ENCODE assay signal across 12 cellular contexts in the genomic region with DNA sequence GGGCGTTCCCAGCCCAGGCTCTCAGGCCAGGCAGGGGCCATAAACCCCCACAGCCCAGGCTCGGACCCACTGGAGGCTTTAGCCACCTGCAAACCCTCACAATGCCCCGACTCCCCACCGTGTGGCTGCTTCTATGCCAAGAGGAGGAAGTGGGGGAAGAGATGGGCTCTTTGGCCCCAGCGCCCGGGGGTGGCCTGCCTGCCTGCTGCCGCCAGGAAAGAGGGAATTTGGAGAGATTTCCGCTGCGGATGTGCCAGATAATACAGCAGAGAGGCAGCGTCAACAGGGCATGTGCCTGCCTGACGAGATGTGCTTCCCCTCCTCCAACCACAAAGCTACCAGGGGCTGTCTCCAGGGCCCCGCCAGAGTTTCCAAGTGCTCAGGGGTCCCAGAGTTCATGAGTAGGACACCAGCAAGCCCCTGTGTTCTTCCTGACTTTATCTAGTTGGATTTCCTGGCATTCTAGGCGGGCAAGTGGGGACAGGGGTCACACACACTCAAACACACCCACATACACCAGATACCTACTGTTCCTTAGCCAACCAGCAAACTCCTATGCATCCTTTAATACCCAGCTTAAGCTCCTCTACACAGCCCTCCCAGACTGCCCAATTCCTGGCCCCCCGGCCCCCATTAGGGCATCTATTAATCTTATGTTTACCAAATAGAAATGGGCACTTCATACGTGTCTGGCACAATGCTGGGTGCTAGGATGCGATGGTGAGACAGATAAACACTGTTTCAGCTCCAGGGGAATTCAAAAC. TPM values are rescaled to one million over a fixed set of nuclear protein-coding genes. Genes with fewer than 3 reads are reported as not detected.
A peak's percentile ranks its signal among the peaks of the same experiment; 100 is the strongest.
DNase-seq lines count a peak whose midpoint lies in the region; FAIRE-seq and TF ChIP-seq lines count a peak whose summit lies in the region.
"Had no signal": no experiment of that assay in that cellular context is flagged by ENCODE, and none has a peak within 500 bp of the region (broad histone marks: within the 10 kb centered on the region; RNA-seq: fewer than 3 reads in every experiment).

No MANE protein-coding gene starts in this region.

- H3K4me1 ChIP-seq in BLaER1 = peaks cover 78% of the 10 kb centered on the region
- H3K4me1 ChIP-seq in Peyer's patch = peaks cover 0 to 37% (median 10%) of the 10 kb centered on the region in 4 donors
- H3K4me1 ChIP-seq: HAP-1 had no signal

- intact Hi-C loops in activated T-helper 1 cell treated with anti-CD3 and anti-CD28 coated beads, Interleukin-12 subunit alpha, Interleukin-12 subunit beta, Interleukin-2, Interleukin-4 antibody, amounts not matched to agents 30 ng/mL and 10 ng/mL and 1 ng/mL, durations not matched to agents 14 hours and 24 hours and 36 hours (cut with micrococcal nuclease) = no loop called here

- H3K36me3 Mint-ChIP-seq in progenitor cell of endocrine pancreas (ENCODE audit: insufficient read depth) = peaks cover 8% of the 10 kb centered on the region
- no peaks in the 10 kb centered on the region for H3K36me3 Mint-ChIP-seq in activated T-helper 1 cell treated with anti-CD3 and anti-CD28 coated beads, Interleukin-12 subunit alpha, Interleukin-12 subunit beta, Interleukin-2, Interleukin-4 antibody, amounts not matched to agents 30 ng/mL and 10 ng/mL and 1 ng/mL, durations not matched to agents 14 hours and 24 hours and 36 hours (ENCODE audit: low read depth)

- H3K4me3 ChIP-seq in BLaER1 (peak overlapping the region; percentile 48), Peyer's patch (no peak overlapping the region)
- H3K4me3 ChIP-seq: HAP-1 had no signal

- H3K27ac ChIP-seq in BLaER1 (peak overlapping the region; percentile 87), Peyer's patch (peak overlapping the region in 3 of 4 donors; percentile 46 to 94 (median 47)), epithelial cell of prostate (peak overlapping the region; percentile 99)

- H3K4me3 Mint-ChIP-seq in progenitor cell of endocrine pancreas (ENCODE audit: low read depth) = no peak overlapping the region
- no peak overlapping the region for H3K4me3 Mint-ChIP-seq in activated T-helper 1 cell treated with anti-CD3 and anti-CD28 coated beads, Interleukin-12 subunit alpha, Interleukin-12 subunit beta, Interleukin-2, Interleukin-4 antibody, amounts not matched to agents 30 ng/mL and 10 ng/mL and 1 ng/mL, durations not matched to agents 14 hours and 24 hours and 36 hours
- H3K4me3 Mint-ChIP-seq: CD4-positive, alpha-beta T cell had no signal

- H3K36me3 ChIP-seq in BLaER1 = no peaks in the 10 kb centered on the region
- peaks cover 0 to 25% (median 0%) of the 10 kb centered on the region in 3 donors for H3K36me3 ChIP-seq in Peyer's patch

- peak overlapping the region; percentile 97 for H3K4me2 ChIP-seq in BLaER1

- H3K27ac Mint-ChIP-seq in progenitor cell of endocrine pancreas = peak overlapping the region; percentile 88
- no peak overlapping the region for H3K27ac Mint-ChIP-seq in activated T-helper 1 cell treated with anti-CD3 and anti-CD28 coated beads, Interleukin-12 subunit alpha, Interleukin-12 subunit beta, Interleukin-2, Interleukin-4 antibody, amounts not matched to agents 30 ng/mL and 10 ng/mL and 1 ng/mL, durations not matched to agents 14 hours and 24 hours and 36 hours
- H3K27ac Mint-ChIP-seq: CD4-positive, alpha-beta T cell had no signal

- no peaks in the 10 kb centered on the region for H3K27me3 Mint-ChIP-seq in progenitor cell of endocrine pancreas
- peaks cover 7% of the 10 kb centered on the region for H3K27me3 Mint-ChIP-seq in activated T-helper 1 cell treated with anti-CD3 and anti-CD28 coated beads, Interleukin-12 subunit alpha, Interleukin-12 subunit beta, Interleukin-2, Interleukin-4 antibody, amounts not matched to agents 30 ng/mL and 10 ng/mL and 1 ng/mL, durations not matched to agents 14 hours and 24 hours and 36 hours (ENCODE audit: insufficient read depth)
- H3K27me3 Mint-ChIP-seq: CD4-positive, alpha-beta T cell had no signal

- peaks cover 41% of the 10 kb centered on the region; the same call in 1 of the 2 replicates for H4K20me1 ChIP-seq in BLaER1

- TF ChIP-seq CTCF in Peyer's patch (IDR thresholded peaks at IDR 0.05) (no peak), progenitor cell of endocrine pancreas (IDR thresholded peaks at IDR 0.05; ENCODE audit: unreplicated experiment) (no peak)

- no peak for FAIRE-seq in GM19239 (lab: Jason Lieb, UNC)
- FAIRE-seq: GM18507 had no signal

- no peak for TF ChIP-seq POLR2A in Peyer's patch (IDR thresholded peaks at IDR 0.05)

- DNase-seq in Peyer's patch (no peak), epithelial cell of prostate (ENCODE audit: low read depth, low spot score) (no peak), progenitor cell of endocrine pancreas (ENCODE audit: low spot score, unreplicated experiment) (no peak), NAMALWA (ENCODE audit: low spot score) (no peak), GM19239 (ENCODE audit: insufficient read length, low spot score) (no peak), NCI-H748 treated with DMSO at 0.1 percent for 48 hours (lab: John Stamatoyannopoulos, UW) (no peak)
- DNase-seq in activated T-helper 1 cell treated with anti-CD3 and anti-CD28 coated beads, Interleukin-12 subunit alpha, Interleukin-12 subunit beta, Interleukin-2, Interleukin-4 antibody, amounts not matched to agents 30 ng/mL and 10 ng/mL and 1 ng/mL, durations not matched to agents 14 hours and 24 hours and 36 hours (ENCODE audit: low spot score) = no peak
- DNase-seq: activated CD4-positive, alpha-beta T cell treated with anti-CD3 and anti-CD28 coated beads, Interleukin-2, amount 50 U/mL, for 1 hour; CD4-positive, alpha-beta T cell had no signal

- no peaks in the 10 kb centered on the region for H3K9me3 Mint-ChIP-seq in progenitor cell of endocrine pancreas (ENCODE audit: low read depth)
- no peaks in the 10 kb centered on the region for H3K9me3 Mint-ChIP-seq in activated T-helper 1 cell treated with anti-CD3 and anti-CD28 coated beads, Interleukin-12 subunit alpha, Interleukin-12 subunit beta, Interleukin-2, Interleukin-4 antibody, amounts not matched to agents 30 ng/mL and 10 ng/mL and 1 ng/mL, durations not matched to agents 14 hours and 24 hours and 36 hours
- H3K9me3 Mint-ChIP-seq: CD4-positive, alpha-beta T cell had no signal

- H3K4me1 Mint-ChIP-seq in progenitor cell of endocrine pancreas (ENCODE audit: low read depth) = peaks cover 41% of the 10 kb centered on the region
- peaks cover 11% of the 10 kb centered on the region for H3K4me1 Mint-ChIP-seq in activated T-helper 1 cell treated with anti-CD3 and anti-CD28 coated beads, Interleukin-12 subunit alpha, Interleukin-12 subunit beta, Interleukin-2, Interleukin-4 antibody, amounts not matched to agents 30 ng/mL and 10 ng/mL and 1 ng/mL, durations not matched to agents 14 hours and 24 hours and 36 hours (ENCODE audit: low read depth)

- H3K9me3 ChIP-seq in BLaER1 = no peaks in the 10 kb centered on the region
- H3K9me3 ChIP-seq in Peyer's patch = no peaks in the 10 kb centered on the region
- H3K9me3 ChIP-seq: HAP-1 had no signal

- H3K27me3 ChIP-seq in BLaER1 (peaks cover 12% of the 10 kb centered on the region), Peyer's patch (no peaks in the 10 kb centered on the region)

- peak overlapping the region; percentile 68 for H3K9ac ChIP-seq in BLaER1

RNA-seq across cellular contexts. Expression of a gene that starts 14.1 kb away (rescaled TPM):
- total RNA-seq in Peyer's patch (10 to 100 TPM; 23.5 to 42.6 (median 35.5) TPM), progenitor cell of endocrine pancreas (28.3 and 31.9 TPM in 2 replicates)
- total RNA-seq in activated T-helper 1 cell treated with anti-CD3 and anti-CD28 coated beads, Interleukin-12 subunit alpha, Interleukin-12 subunit beta, Interleukin-2, Interleukin-4 antibody, amounts not matched to agents 30 ng/mL and 10 ng/mL and 1 ng/mL, durations not matched to agents 14 hours and 24 hours and 36 hours = not detected in 2 replicates

Comparison
In these comparisons a context has a peak if more than half of its experiments do, and no peak if none do; other contexts are left out.
1. H3K27ac ChIP-seq: peak in every context shown above with its lines; median percentile 99 in epithelial cell of prostate; 87 in BLaER1; 47 in Peyer's patch.
2. RNA of a gene that starts 14.1 kb away (total RNA-seq): 23.5 to 42.6 TPM in Peyer's patch and 28.3 to 31.9 TPM in progenitor cell of endocrine pancreas; not detected in activated T-helper 1 cell treated with anti-CD3 and anti-CD28 coated beads, Interleukin-12 subunit alpha, Interleukin-12 subunit beta, Interleukin-2, Interleukin-4 antibody, amounts not matched to agents 30 ng/mL and 10 ng/mL and 1 ng/mL, durations not matched to agents 14 hours and 24 hours and 36 hours; every median in the first group is over 10 times any median in the second.